In the genomic region with DNA sequence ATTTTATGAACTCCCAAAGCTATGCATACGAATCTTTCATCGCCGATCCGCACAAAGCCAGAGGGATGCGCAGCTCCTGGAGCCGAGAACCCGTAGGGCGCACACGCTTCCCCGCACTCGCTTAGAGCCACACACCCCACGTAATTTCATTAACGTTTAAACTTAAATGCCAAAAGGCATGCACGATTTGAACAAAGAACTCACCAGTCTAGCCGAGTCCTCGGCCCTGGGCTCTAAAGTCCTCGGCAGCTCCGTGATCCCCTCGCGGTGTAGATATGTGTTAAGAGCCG, we compare ENCODE assay signal across 7 cellular contexts. TPM values are rescaled to one million over a fixed set of nuclear protein-coding genes. Genes with fewer than 3 reads are reported as not detected.
A peak's percentile ranks its signal among the peaks of the same experiment; 100 is the strongest.
DNase-seq lines count a peak whose midpoint lies in the region; ATAC-seq and TF ChIP-seq lines count a peak whose summit lies in the region.

No MANE protein-coding gene starts in this region.

- peak overlapping the region; percentile 97 for H3K4me2 ChIP-seq in smooth muscle cell

- peak overlapping the region; percentile 78 for H2AFZ ChIP-seq in smooth muscle cell (ENCODE audit: low read depth)

- H3K27me3 ChIP-seq in smooth muscle cell (ENCODE audit: low read depth): no peaks in the 10 kb centered on the region

- H3K4me3 Mint-ChIP-seq in HFFc6: peak overlapping the region; percentile 100
- peak overlapping the region; percentile 24 for H3K4me3 Mint-ChIP-seq in activated naive CD8-positive, alpha-beta T cell treated with anti-CD3 and anti-CD28 coated beads, Interleukin-2, amount 50 U/mL, for 24 hours
- no peak overlapping the region for H3K4me3 Mint-ChIP-seq in natural killer cell treated with Interleukin-12 subunit alpha and Interleukin-12 subunit beta and Interleukin-15 and Interleukin-18, amount 100 ng/mL, for 72 hours

- peak overlapping the region; percentile 90 for H3K9ac ChIP-seq in smooth muscle cell (ENCODE audit: low read depth)

- peaks cover 41% of the 10 kb centered on the region for H4K20me1 ChIP-seq in smooth muscle cell (ENCODE audit: low read depth)

- under 1% methylated on average over 21 of the region's 21 CpGs for WGBS in smooth muscle cell (ENCODE audit: low lambda C conversion rate)

- peaks cover 22% of the 10 kb centered on the region for H3K4me1 ChIP-seq in smooth muscle cell (ENCODE audit: low read depth)

- H3K27ac Mint-ChIP-seq in HFFc6: peak overlapping the region; percentile 98
- peak overlapping the region; percentile 49 for H3K27ac Mint-ChIP-seq in activated naive CD8-positive, alpha-beta T cell treated with anti-CD3 and anti-CD28 coated beads, Interleukin-2, amount 50 U/mL, for 24 hours
- H3K27ac Mint-ChIP-seq in natural killer cell treated with Interleukin-12 subunit alpha and Interleukin-12 subunit beta and Interleukin-15 and Interleukin-18, amount 100 ng/mL, for 72 hours: no peak overlapping the region

- H3F3A ChIP-seq in smooth muscle cell (ENCODE audit: low read depth): no peaks in the 10 kb centered on the region

- H3K9me3 Mint-ChIP-seq in HFFc6: peaks cover 4% of the 10 kb centered on the region; the same call in 1 of the 2 replicates
- no peaks in the 10 kb centered on the region for H3K9me3 Mint-ChIP-seq in activated naive CD8-positive, alpha-beta T cell treated with anti-CD3 and anti-CD28 coated beads, Interleukin-2, amount 50 U/mL, for 24 hours
- no peaks in the 10 kb centered on the region for H3K9me3 Mint-ChIP-seq in natural killer cell treated with Interleukin-12 subunit alpha and Interleukin-12 subunit beta and Interleukin-15 and Interleukin-18, amount 100 ng/mL, for 72 hours

- TF ChIP-seq CTCF in HFFc6 (IDR thresholded peaks at IDR 0.05) (no peak; the same call in 1 of the 2 replicates), smooth muscle cell (IDR thresholded peaks at IDR 0.05; ENCODE audit: borderline replicate concordance, insufficient read depth, poor library complexity, severe bottlenecking) (no peak)

- peaks cover 26% of the 10 kb centered on the region for H3K4me1 Mint-ChIP-seq in HFFc6 (ENCODE audit: low read depth)
- H3K4me1 Mint-ChIP-seq in activated naive CD8-positive, alpha-beta T cell treated with anti-CD3 and anti-CD28 coated beads, Interleukin-2, amount 50 U/mL, for 24 hours: peaks cover 15% of the 10 kb centered on the region
- H3K4me1 Mint-ChIP-seq in natural killer cell treated with Interleukin-12 subunit alpha and Interleukin-12 subunit beta and Interleukin-15 and Interleukin-18, amount 100 ng/mL, for 72 hours (ENCODE audit: low read depth in 2 of 2): peaks cover 0 to 5% of the 10 kb centered on the region in 2 donors

- peaks cover 40% of the 10 kb centered on the region for H3K36me3 Mint-ChIP-seq in HFFc6 (ENCODE audit: low read depth)
- H3K36me3 Mint-ChIP-seq in activated naive CD8-positive, alpha-beta T cell treated with anti-CD3 and anti-CD28 coated beads, Interleukin-2, amount 50 U/mL, for 24 hours (ENCODE audit: low read depth): no peaks in the 10 kb centered on the region
- peaks cover 5% of the 10 kb centered on the region for H3K36me3 Mint-ChIP-seq in natural killer cell treated with Interleukin-12 subunit alpha and Interleukin-12 subunit beta and Interleukin-15 and Interleukin-18, amount 100 ng/mL, for 72 hours

- H3K79me2 ChIP-seq in smooth muscle cell (ENCODE audit: low read depth): peaks cover 49% of the 10 kb centered on the region

- H3K9me3 ChIP-seq in iPS-18c (ENCODE audit: control insufficient read depth, insufficient read depth, low read length) (no peaks in the 10 kb centered on the region), smooth muscle cell (replicated peaks; ENCODE audit: low read depth) (no peaks in the 10 kb centered on the region)

- no peaks in the 10 kb centered on the region for H3K36me3 ChIP-seq in smooth muscle cell (ENCODE audit: low read depth)

- peak overlapping the region; percentile 89 for H3K27ac ChIP-seq in smooth muscle cell (ENCODE audit: low read depth)

- H3K27me3 Mint-ChIP-seq in HFFc6 (ENCODE audit: insufficient read depth): peaks cover 7% of the 10 kb centered on the region
- H3K27me3 Mint-ChIP-seq in activated naive CD8-positive, alpha-beta T cell treated with anti-CD3 and anti-CD28 coated beads, Interleukin-2, amount 50 U/mL, for 24 hours: peaks cover 54% of the 10 kb centered on the region
- H3K27me3 Mint-ChIP-seq in natural killer cell treated with Interleukin-12 subunit alpha and Interleukin-12 subunit beta and Interleukin-15 and Interleukin-18, amount 100 ng/mL, for 72 hours: peaks cover 26 to 29% of the 10 kb centered on the region in 2 donors

- no peak for ATAC-seq in activated naive CD8-positive, alpha-beta T cell treated with anti-CD3 and anti-CD28 coated beads, Interleukin-2, amount 50 U/mL, for 24 hours
- no peak for ATAC-seq in natural killer cell treated with Interleukin-12 subunit alpha and Interleukin-12 subunit beta and Interleukin-15 and Interleukin-18, amount 100 ng/mL, for 72 hours

- DNase-seq in HFFc6 (no peak), smooth muscle cell (lab: John Stamatoyannopoulos, UW; ENCODE audit: unreplicated experiment) (no peak), NCI-H2196 (lab: John Stamatoyannopoulos, UW; ENCODE audit: unreplicated experiment) (no peak), mesenteric fat pad (ENCODE audit: low spot score) (no peak)
- no peak for DNase-seq in activated naive CD8-positive, alpha-beta T cell treated with anti-CD3 and anti-CD28 coated beads, Interleukin-2, amount 50 U/mL, for 24 hours
- no peak for DNase-seq in natural killer cell treated with Interleukin-12 subunit alpha and Interleukin-12 subunit beta and Interleukin-15 and Interleukin-18, amount 100 ng/mL, for 72 hours (ENCODE audit: low spot score)

- H3K4me3 ChIP-seq in iPS-18c (ENCODE audit: insufficient read depth, low read depth, low read length) (peak overlapping the region; percentile 90), smooth muscle cell (peak overlapping the region; percentile 83)

RNA-seq across cellular contexts. Expression of gene FAT1, which starts 2.4 kb away (rescaled TPM):
- 100 to 1,000 TPM; 238 to 483 (median 287) TPM for total RNA-seq in HFFc6 (2021; fragmentation: NEBNext Ultra II Directional; extraction: Animal tissue kit (Norgen Biotek cat#: 25700))
- total RNA-seq in smooth muscle cell (359 and 395 TPM in 2 replicates), mesenteric fat pad (50.3 TPM)
- 42.4 and 65.1 TPM in 2 replicates for polyA plus RNA-seq in smooth muscle cell
- total RNA-seq in natural killer cell treated with Interleukin-12 subunit alpha and Interleukin-12 subunit beta and Interleukin-15 and Interleukin-18, amount 100 ng/mL, for 72 hours: not detected

Comparison
In these comparisons a context has a peak if more than half of its experiments do, and no peak if none do; other contexts are left out.
1. H3K27ac Mint-ChIP-seq: peak in HFFc6 (single experiment) and activated naive CD8-positive, alpha-beta T cell treated with anti-CD3 and anti-CD28 coated beads, Interleukin-2, amount 50 U/mL, for 24 hours (single experiment); none in natural killer cell treated with Interleukin-12 subunit alpha and Interleukin-12 subunit beta and Interleukin-15 and Interleukin-18, amount 100 ng/mL, for 72 hours (0 of 2).
2. RNA of gene FAT1, which starts 2.4 kb away (total RNA-seq): 359 to 395 TPM in smooth muscle cell, 238 to 483 TPM in HFFc6 and 50.3 TPM in mesenteric fat pad (single experiment); not detected in natural killer cell treated with Interleukin-12 subunit alpha and Interleukin-12 subunit beta and Interleukin-15 and Interleukin-18, amount 100 ng/mL, for 72 hours; every median in the first group is over 10 times any median in the second.